29 cellular contexts compared by ENCODE assay signal in genomic region chr1:42806171-42806570, GRCh38. TPM values are rescaled to one million over a fixed set of nuclear protein-coding genes. Genes with fewer than 3 reads are reported as not detected.
"Had no signal": no experiment of that assay in that cellular context is flagged by ENCODE, and none has a peak within 500 bp of the region (broad histone marks: within the 10 kb centered on the region; RNA-seq: fewer than 3 reads in every experiment).

No MANE protein-coding gene starts in this region.

- H3K27ac Mint-ChIP-seq: activated naive CD8-positive, alpha-beta T cell treated with anti-CD3 and anti-CD28 coated beads, Interleukin-2, amount 10 ng/mL, durations not matched to agents 7 days and 5 days; dendritic cell treated with granulocyte-macrophage colony-stimulating factor and Interleukin-4, amounts not matched to agents 40 ng/mL and 50 ng/mL, for 4 days; endodermal cell; immature natural killer cell; mesothelial cell of epicardium; progenitor cell of endocrine pancreas had no signal

- H3K4me3 ChIP-seq: ovary, right lobe of liver, skin epidermis, thoracic aorta, upper lobe of right lung had no signal

- H3K27me3 Mint-ChIP-seq: activated naive CD4-positive, alpha-beta T cell treated with anti-CD3 and anti-CD28 coated beads, Interleukin-2, amount 10 ng/mL, durations not matched to agents 7 days and 5 days; activated naive CD8-positive, alpha-beta T cell treated with anti-CD3 and anti-CD28 coated beads, Interleukin-2, amount 10 ng/mL, durations not matched to agents 7 days and 5 days; dendritic cell treated with granulocyte-macrophage colony-stimulating factor and Interleukin-4, amounts not matched to agents 40 ng/mL and 50 ng/mL, for 4 days; progenitor cell of endocrine pancreas had no signal

- H3K4me1 ChIP-seq: right lobe of liver, upper lobe of right lung had no signal

- H3K36me3 ChIP-seq: ovary, right lobe of liver had no signal

- H3K4me1 Mint-ChIP-seq: endodermal cell, mesothelial cell of epicardium had no signal

- H3K9me3 Mint-ChIP-seq: activated naive CD4-positive, alpha-beta T cell treated with anti-CD3 and anti-CD28 coated beads, Interleukin-2, amount 10 ng/mL, durations not matched to agents 7 days and 5 days; dendritic cell treated with granulocyte-macrophage colony-stimulating factor and Interleukin-4, amounts not matched to agents 40 ng/mL and 50 ng/mL, for 4 days; immature natural killer cell had no signal

- H3K27me3 ChIP-seq: ovary, right lobe of liver, upper lobe of right lung had no signal

- H3K4me3 Mint-ChIP-seq: activated naive CD4-positive, alpha-beta T cell treated with anti-CD3 and anti-CD28 coated beads, Interleukin-2, amount 10 ng/mL, durations not matched to agents 7 days and 5 days; activated naive CD8-positive, alpha-beta T cell treated with anti-CD3 and anti-CD28 coated beads, Interleukin-2, amount 10 ng/mL, durations not matched to agents 7 days and 5 days; dendritic cell treated with granulocyte-macrophage colony-stimulating factor and Interleukin-4, amounts not matched to agents 40 ng/mL and 50 ng/mL, for 4 days; endodermal cell; immature natural killer cell; mesothelial cell of epicardium; naive thymus-derived CD4-positive, alpha-beta T cell had no signal

- H3K27ac ChIP-seq: ovary, right lobe of liver, thoracic aorta, upper lobe of right lung, VCaP had no signal

- ATAC-seq: activated CD4-positive, CD25-positive, alpha-beta regulatory T cell treated with anti-CD3 and anti-CD28 coated beads, Interleukin-2, amount 50 U/mL, for 24 hours; esophagus mucosa; left colon; naive thymus-derived CD4-positive, alpha-beta T cell; right lobe of liver; stimulated activated naive CD8-positive, alpha-beta T cell treated with anti-CD3 and anti-CD28 coated beads, Interleukin-15, Interleukin-2, amounts not matched to agents 100 U/mL and 50 U/mL, for 24 hours; upper lobe of right lung had no signal

- DNase-seq: activated CD4-positive, alpha-beta T cell treated with anti-CD3 and anti-CD28 coated beads for 48 hours; activated CD4-positive, alpha-beta T cell treated with anti-CD3 and anti-CD28 coated beads, Interleukin-2, amount 50 U/mL, for 48 hours; activated CD8-positive, alpha-beta memory T cell treated with anti-CD3 and anti-CD28 coated beads for 24 hours; activated gamma-delta T cell; activated naive CD4-positive, alpha-beta T cell treated with anti-CD3 and anti-CD28 coated beads, Interleukin-2, amount 10 ng/mL, durations not matched to agents 7 days and 5 days; activated naive CD8-positive, alpha-beta T cell treated with anti-CD3 and anti-CD28 coated beads, Interleukin-2, amount 10 ng/mL, durations not matched to agents 7 days and 5 days; endodermal cell; head of caudate nucleus; hypothalamus; immature natural killer cell; kidney; left colon; naive thymus-derived CD4-positive, alpha-beta T cell; ovary; right lobe of liver; stimulated activated CD4-positive, alpha-beta T cell treated with anti-CD3 and anti-CD28 coated beads, Interleukin-12 subunit alpha, Interleukin-12 subunit beta, amount 100 ng/mL, for 4 hours; stimulated activated CD4-positive, alpha-beta T cell treated with anti-CD3 and anti-CD28 coated beads, Interleukin-4, amount 100 ng/mL, for 1 hour; stimulated activated naive CD8-positive, alpha-beta T cell treated with anti-CD3 and anti-CD28 coated beads, Interleukin-15, Interleukin-2, amounts not matched to agents 100 U/mL and 50 U/mL, for 24 hours; T-helper 9 cell; upper lobe of right lung had no signal

- H3K9me3 ChIP-seq: ovary, right lobe of liver, thoracic aorta, upper lobe of right lung had no signal

RNA-seq across cellular contexts. Expression of gene TMEM269, which starts 21.4 kb away (rescaled TPM):
- total RNA-seq: renal cortical epithelial cell, upper lobe of right lung had no signal
- polyA plus RNA-seq: naive thymus-derived CD4-positive, alpha-beta T cell had no signal
